In genomic region chr17:40937384-40937819, GRCh38 we compare ENCODE assay signal across 14 cellular contexts. TPM values are rescaled to one million over a fixed set of nuclear protein-coding genes. Genes with fewer than 3 reads are reported as not detected.
DNase-seq lines count a peak whose midpoint lies in the region; ATAC-seq and TF ChIP-seq lines count a peak whose summit lies in the region.
"Had no signal": no experiment of that assay in that cellular context is flagged by ENCODE, and none has a peak within 500 bp of the region (broad histone marks: within the 10 kb centered on the region; RNA-seq: fewer than 3 reads in every experiment).

A gene with protein sequence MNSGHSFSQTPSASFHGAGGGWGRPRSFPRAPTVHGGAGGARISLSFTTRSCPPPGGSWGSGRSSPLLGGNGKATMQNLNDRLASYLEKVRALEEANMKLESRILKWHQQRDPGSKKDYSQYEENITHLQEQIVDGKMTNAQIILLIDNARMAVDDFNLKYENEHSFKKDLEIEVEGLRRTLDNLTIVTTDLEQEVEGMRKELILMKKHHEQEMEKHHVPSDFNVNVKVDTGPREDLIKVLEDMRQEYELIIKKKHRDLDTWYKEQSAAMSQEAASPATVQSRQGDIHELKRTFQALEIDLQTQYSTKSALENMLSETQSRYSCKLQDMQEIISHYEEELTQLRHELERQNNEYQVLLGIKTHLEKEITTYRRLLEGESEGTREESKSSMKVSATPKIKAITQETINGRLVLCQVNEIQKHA (minus strand): TSS chr17:40937646. CDS start chr17:40936603, 1,043 bp downstream.

- no peak within 1 kb of the TSS for H3K27ac ChIP-seq in CD8-positive, alpha-beta memory T cell (ENCODE audit: low read depth, low read length)
- peak within 1 kb of the TSS; percentile 73 for H3K27ac ChIP-seq in epithelial cell of prostate
- H3K27ac ChIP-seq in neural progenitor cell: peak within 1 kb of the TSS; percentile 68
- H3K27ac ChIP-seq: tibial nerve had no signal

- H3K27me3 ChIP-seq in CD8-positive, alpha-beta memory T cell (ENCODE audit: insufficient read depth, low read length, poor library complexity, severe bottlenecking): no peaks in the 10 kb centered on the region
- no peaks in the 10 kb centered on the region for H3K27me3 ChIP-seq in neural progenitor cell
- H3K27me3 ChIP-seq: tibial nerve had no signal

- H3K9ac ChIP-seq in neural progenitor cell: no peak within 1 kb of the TSS

- no peaks in the 10 kb centered on the region for H4K20me1 ChIP-seq in neural progenitor cell (ENCODE audit: low read depth)

- no peaks in the 10 kb centered on the region for H3K9me3 ChIP-seq in CD8-positive, alpha-beta memory T cell (ENCODE audit: low read length)
- no peaks in the 10 kb centered on the region for H3K9me3 ChIP-seq in neural progenitor cell (ENCODE audit: low read depth)
- H3K9me3 ChIP-seq: tibial nerve had no signal

- H3K9me3 Mint-ChIP-seq in CD8-positive, alpha-beta memory T cell: no peaks in the 10 kb centered on the region
- H3K9me3 Mint-ChIP-seq in neural progenitor cell: no peaks in the 10 kb centered on the region
- H3K9me3 Mint-ChIP-seq in activated T-helper 1 cell treated with anti-CD3 and anti-CD28 coated beads, Interleukin-12 subunit alpha, Interleukin-12 subunit beta, Interleukin-2, Interleukin-4 antibody, amounts not matched to agents 30 ng/mL and 10 ng/mL and 1 ng/mL, durations not matched to agents 14 hours and 24 hours and 36 hours: no peaks in the 10 kb centered on the region
- H3K9me3 Mint-ChIP-seq: activated B cell treated with CpG ODN at 0.5 μM for 24 hours, T-cell had no signal

- H3K79me2 ChIP-seq in neural progenitor cell (ENCODE audit: low read depth): no peaks in the 10 kb centered on the region

- TF ChIP-seq CTCF in neural progenitor cell (IDR thresholded peaks at IDR 0.05): no peak

- peak within 1 kb of the TSS in 6 of 8 donors; percentile 17 to 78 (median 38) for H3K27ac Mint-ChIP-seq in CD8-positive, alpha-beta memory T cell
- H3K27ac Mint-ChIP-seq in neural progenitor cell: peak within 1 kb of the TSS; percentile 23
- no peak within 1 kb of the TSS for H3K27ac Mint-ChIP-seq in activated T-helper 1 cell treated with anti-CD3 and anti-CD28 coated beads, Interleukin-12 subunit alpha, Interleukin-12 subunit beta, Interleukin-2, Interleukin-4 antibody, amounts not matched to agents 30 ng/mL and 10 ng/mL and 1 ng/mL, durations not matched to agents 14 hours and 24 hours and 36 hours
- H3K27ac Mint-ChIP-seq: activated B cell treated with CpG ODN at 0.5 μM for 24 hours, T-cell had no signal

- CTCF ChIA-PET in CD8-positive, alpha-beta memory T cell (lab: Charles Lee): no interaction called here

- no peak within 1 kb of the TSS for H3K4me3 Mint-ChIP-seq in CD8-positive, alpha-beta memory T cell
- no peak within 1 kb of the TSS for H3K4me3 Mint-ChIP-seq in neural progenitor cell
- H3K4me3 Mint-ChIP-seq in activated T-helper 1 cell treated with anti-CD3 and anti-CD28 coated beads, Interleukin-12 subunit alpha, Interleukin-12 subunit beta, Interleukin-2, Interleukin-4 antibody, amounts not matched to agents 30 ng/mL and 10 ng/mL and 1 ng/mL, durations not matched to agents 14 hours and 24 hours and 36 hours: no peak within 1 kb of the TSS
- H3K4me3 Mint-ChIP-seq: activated B cell treated with CpG ODN at 0.5 μM for 24 hours, T-cell had no signal

- H3K4me2 ChIP-seq in neural progenitor cell: no peak within 1 kb of the TSS

- H3K4me3 ChIP-seq in CD8-positive, alpha-beta memory T cell (ENCODE audit: low read length): no peak within 1 kb of the TSS
- no peak within 1 kb of the TSS for H3K4me3 ChIP-seq in neural progenitor cell
- H3K4me3 ChIP-seq: lung, tibial nerve had no signal

- ATAC-seq in GM18861 (IDR thresholded peaks at IDR 0.05; ENCODE audit: unreplicated experiment) (no peak), left cardiac atrium (no peak)
- ATAC-seq: T-cell had no signal

- peaks cover 13 to 43% of the 10 kb centered on the region in 2 donors for H3K27me3 Mint-ChIP-seq in CD8-positive, alpha-beta memory T cell
- no peaks in the 10 kb centered on the region for H3K27me3 Mint-ChIP-seq in neural progenitor cell (ENCODE audit: insufficient read depth, low read depth)
- peaks cover 12% of the 10 kb centered on the region for H3K27me3 Mint-ChIP-seq in activated T-helper 1 cell treated with anti-CD3 and anti-CD28 coated beads, Interleukin-12 subunit alpha, Interleukin-12 subunit beta, Interleukin-2, Interleukin-4 antibody, amounts not matched to agents 30 ng/mL and 10 ng/mL and 1 ng/mL, durations not matched to agents 14 hours and 24 hours and 36 hours (ENCODE audit: insufficient read depth)

- peak within 1 kb of the TSS; percentile 87 for H2AFZ ChIP-seq in neural progenitor cell (replicated peaks)

- H3K4me1 Mint-ChIP-seq in CD8-positive, alpha-beta memory T cell: peaks cover 0 to 4% (median 0%) of the 10 kb centered on the region in 3 donors
- H3K4me1 Mint-ChIP-seq in neural progenitor cell: peaks cover 29% of the 10 kb centered on the region
- no peaks in the 10 kb centered on the region for H3K4me1 Mint-ChIP-seq in activated T-helper 1 cell treated with anti-CD3 and anti-CD28 coated beads, Interleukin-12 subunit alpha, Interleukin-12 subunit beta, Interleukin-2, Interleukin-4 antibody, amounts not matched to agents 30 ng/mL and 10 ng/mL and 1 ng/mL, durations not matched to agents 14 hours and 24 hours and 36 hours (ENCODE audit: low read depth)
- H3K4me1 Mint-ChIP-seq: activated B cell treated with CpG ODN at 0.5 μM for 24 hours, T-cell had no signal

- H3F3A ChIP-seq in neural progenitor cell (ENCODE audit: low read depth): peaks cover 28% of the 10 kb centered on the region

- intact Hi-C loops in activated T-helper 1 cell treated with anti-CD3 and anti-CD28 coated beads, Interleukin-12 subunit alpha, Interleukin-12 subunit beta, Interleukin-2, Interleukin-4 antibody, amounts not matched to agents 30 ng/mL and 10 ng/mL and 1 ng/mL, durations not matched to agents 14 hours and 24 hours and 36 hours (cut with micrococcal nuclease): no loop called here
- intact Hi-C loops in left cardiac atrium (cut with DNase I): no loop called here

- no peaks in the 10 kb centered on the region for H3K4me1 ChIP-seq in CD8-positive, alpha-beta memory T cell (ENCODE audit: insufficient read depth, low read length)
- peaks cover 39% of the 10 kb centered on the region for H3K4me1 ChIP-seq in neural progenitor cell
- H3K4me1 ChIP-seq: tibial nerve had no signal

- no peaks in the 10 kb centered on the region for H3K36me3 ChIP-seq in CD8-positive, alpha-beta memory T cell (ENCODE audit: insufficient read depth, low read length)
- H3K36me3 ChIP-seq in neural progenitor cell: no peaks in the 10 kb centered on the region
- H3K36me3 ChIP-seq: tibial nerve had no signal

- H3K36me3 Mint-ChIP-seq in CD8-positive, alpha-beta memory T cell: no peaks in the 10 kb centered on the region
- no peaks in the 10 kb centered on the region for H3K36me3 Mint-ChIP-seq in neural progenitor cell
- no peaks in the 10 kb centered on the region for H3K36me3 Mint-ChIP-seq in activated T-helper 1 cell treated with anti-CD3 and anti-CD28 coated beads, Interleukin-12 subunit alpha, Interleukin-12 subunit beta, Interleukin-2, Interleukin-4 antibody, amounts not matched to agents 30 ng/mL and 10 ng/mL and 1 ng/mL, durations not matched to agents 14 hours and 24 hours and 36 hours (ENCODE audit: low read depth)
- H3K36me3 Mint-ChIP-seq: T-cell had no signal

- no peak for DNase-seq in CD8-positive, alpha-beta memory T cell
- DNase-seq in NCI-H1417 (lab: John Stamatoyannopoulos, UW) (peak in 2 of 3 experiments; percentile 47 to 74), epithelial cell of prostate (ENCODE audit: low read depth, low spot score) (no peak), neural progenitor cell (ENCODE audit: low spot score) (peak; percentile 34), NCI-H510A treated with DMSO at 0.1 percent for 48 hours (lab: John Stamatoyannopoulos, UW) (no peak), left cardiac atrium (no peak)
- no peak for DNase-seq in activated T-helper 1 cell treated with anti-CD3 and anti-CD28 coated beads, Interleukin-12 subunit alpha, Interleukin-12 subunit beta, Interleukin-2, Interleukin-4 antibody, amounts not matched to agents 30 ng/mL and 10 ng/mL and 1 ng/mL, durations not matched to agents 14 hours and 24 hours and 36 hours (ENCODE audit: low spot score)
- DNase-seq: activated B cell treated with CpG ODN at 0.5 μM for 24 hours, NCI-H1092, NCI-H446 treated with DMSO at 0.1 percent for 48 hours, T-cell had no signal

- POLR2A ChIA-PET in CD8-positive, alpha-beta memory T cell (lab: Charles Lee): no interaction called here

RNA-seq across cellular contexts. Expression of the gene that starts here (rescaled TPM):
- total RNA-seq in CD8-positive, alpha-beta memory T cell: not detected
- not detected for polyA plus RNA-seq in CD8-positive, alpha-beta memory T cell
- total RNA-seq in neural progenitor cell (ENCODE audit: low replicate concordance): 0.60 TPM in 1 of 2 replicates, not detected in the other
- total RNA-seq in activated T-helper 1 cell treated with anti-CD3 and anti-CD28 coated beads, Interleukin-12 subunit alpha, Interleukin-12 subunit beta, Interleukin-2, Interleukin-4 antibody, amounts not matched to agents 30 ng/mL and 10 ng/mL and 1 ng/mL, durations not matched to agents 14 hours and 24 hours and 36 hours: not detected in 2 replicates
- total RNA-seq in left cardiac atrium: under 1 TPM in 1 of 2 donors, not detected in 1; 0.29 TPM
- total RNA-seq: activated B cell treated with CpG ODN at 0.5 μM for 24 hours, T-cell, tibial nerve had no signal

Comparison
In these comparisons a context has a peak if more than half of its experiments do, and no peak if none do; other contexts are left out.
1. Peak in DNase-seq and H3K27ac ChIP-seq in neural progenitor cell; RNA of the gene not detected or under 1 TPM.
2. DNase-seq: peak in NCI-H1417 (2 of 3); none in CD8-positive, alpha-beta memory T cell (0 of 5), epithelial cell of prostate (single experiment), NCI-H510A treated with DMSO at 0.1 percent for 48 hours (single experiment), activated T-helper 1 cell treated with anti-CD3 and anti-CD28 coated beads, Interleukin-12 subunit alpha, Interleukin-12 subunit beta, Interleukin-2, Interleukin-4 antibody, amounts not matched to agents 30 ng/mL and 10 ng/mL and 1 ng/mL, durations not matched to agents 14 hours and 24 hours and 36 hours (single experiment) and left cardiac atrium (single experiment).